In the genomic region with DNA sequence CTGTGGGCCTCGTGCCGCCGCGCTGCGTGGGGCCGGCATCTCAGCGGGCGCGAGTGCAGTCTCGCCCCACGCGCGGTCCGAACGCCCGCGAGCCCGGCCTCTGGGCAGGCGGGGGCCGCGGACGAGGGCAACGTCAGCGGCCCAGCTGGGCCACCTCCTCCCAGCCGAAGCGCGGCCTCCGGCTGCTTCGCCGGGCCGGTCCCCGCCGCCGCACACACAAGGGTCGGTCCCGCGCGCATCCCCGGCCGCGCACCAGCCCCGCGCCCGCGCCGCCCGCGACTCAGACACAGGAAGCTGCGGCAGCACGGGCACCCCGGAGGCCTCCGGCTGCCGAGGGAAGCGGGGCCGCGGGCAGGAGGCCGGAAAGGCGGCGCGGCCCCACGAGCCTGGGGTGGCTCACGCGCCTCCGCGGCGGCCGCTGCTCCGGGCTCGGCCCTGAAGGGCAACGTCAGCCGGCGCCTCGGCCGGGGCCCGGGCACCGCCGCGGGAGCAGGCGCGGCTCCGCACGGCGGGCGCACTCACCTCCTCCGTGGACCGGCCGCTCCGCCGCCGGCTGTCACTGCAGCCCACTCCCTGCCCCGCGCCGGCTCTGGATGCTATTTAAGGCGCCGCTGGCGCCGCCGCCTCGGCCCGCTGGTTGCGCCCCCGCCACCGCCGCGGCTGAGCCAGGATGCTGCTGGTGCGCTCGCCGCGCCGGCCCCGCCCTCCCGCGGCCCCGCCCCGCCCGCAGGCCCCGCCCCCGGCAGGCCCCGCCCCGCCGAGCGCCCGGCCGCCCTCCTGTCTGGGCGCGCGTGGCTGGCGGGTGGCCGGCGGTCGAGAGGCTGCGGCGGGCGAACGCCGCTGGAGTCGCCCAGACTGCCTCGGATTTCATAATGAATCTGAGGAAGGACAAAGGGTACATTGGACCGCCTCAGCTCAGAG, we compare ENCODE assay signal across 8 cellular contexts. TPM values are rescaled to one million over a fixed set of nuclear protein-coding genes. Genes with fewer than 3 reads are reported as not detected.
DNase-seq lines count a peak whose midpoint lies in the region; ATAC-seq and TF ChIP-seq lines count a peak whose summit lies in the region.

Gene ACSL1 (minus strand): TSS at position 575 of the 921 bp plus-strand sequence. CDS start 22,454 bp downstream, outside the sequence.

- TF ChIP-seq CTCF in glutamatergic neuron (IDR thresholded peaks at IDR 0.05; ENCODE audit: partially characterized antibody, unreplicated experiment) (no peak), osteocyte (IDR thresholded peaks at IDR 0.05) (no peak)

- no peaks in the 10 kb centered on the region for H3K9me3 Mint-ChIP-seq in activated naive CD4-positive, alpha-beta T cell treated with anti-CD3 and anti-CD28 coated beads, Interleukin-2, amount 10 ng/mL, durations not matched to agents 7 days and 5 days
- H3K9me3 Mint-ChIP-seq in glutamatergic neuron (ENCODE audit: unreplicated experiment) (peaks cover 7% of the 10 kb centered on the region), osteocyte (ENCODE audit: unreplicated experiment) (no peaks in the 10 kb centered on the region)

- H3K27me3 Mint-ChIP-seq in activated naive CD4-positive, alpha-beta T cell treated with anti-CD3 and anti-CD28 coated beads, Interleukin-2, amount 10 ng/mL, durations not matched to agents 7 days and 5 days, result peaks cover 34% of the 10 kb centered on the region
- H3K27me3 Mint-ChIP-seq in glutamatergic neuron (ENCODE audit: unreplicated experiment) (peaks cover 12% of the 10 kb centered on the region), osteocyte (ENCODE audit: unreplicated experiment) (peaks cover 9% of the 10 kb centered on the region)

- under 1% methylated on average over 139 of the region's 139 CpGs for WGBS in thymus

- no peaks in the 10 kb centered on the region for H3K9me3 ChIP-seq in HUES6 (ENCODE audit: control insufficient read depth, insufficient read depth, low read depth, low read length)
- no peaks in the 10 kb centered on the region for H3K9me3 ChIP-seq in SK-N-MC (ENCODE audit: low read depth, low read length)
- H3K9me3 ChIP-seq in thymus (ENCODE audit: control insufficient read depth), result no peaks in the 10 kb centered on the region

- H3K27me3 ChIP-seq in HUES6 (ENCODE audit: control insufficient read depth, insufficient read depth, low read length), result peaks cover 68% of the 10 kb centered on the region
- H3K27me3 ChIP-seq in thymus (ENCODE audit: control insufficient read depth, insufficient read depth), result no peaks in the 10 kb centered on the region

- H3K4me1 Mint-ChIP-seq in activated naive CD4-positive, alpha-beta T cell treated with anti-CD3 and anti-CD28 coated beads, Interleukin-2, amount 10 ng/mL, durations not matched to agents 7 days and 5 days, result peaks cover 37% of the 10 kb centered on the region
- H3K4me1 Mint-ChIP-seq in glutamatergic neuron (ENCODE audit: low read depth, unreplicated experiment), result no peaks in the 10 kb centered on the region
- H3K4me1 Mint-ChIP-seq in osteocyte (ENCODE audit: unreplicated experiment), result peaks cover 15% of the 10 kb centered on the region

- H3K9ac ChIP-seq in HUES6 (ENCODE audit: low read length) (no peak within 1 kb of the TSS), SK-N-MC (ENCODE audit: insufficient read length) (peak within 1 kb of the TSS; percentile 68)

- peak within 1 kb of the TSS; percentile 87 for H3K4me3 Mint-ChIP-seq in activated naive CD4-positive, alpha-beta T cell treated with anti-CD3 and anti-CD28 coated beads, Interleukin-2, amount 10 ng/mL, durations not matched to agents 7 days and 5 days
- H3K4me3 Mint-ChIP-seq in glutamatergic neuron (ENCODE audit: unreplicated experiment) (peak within 1 kb of the TSS; percentile 89), osteocyte (ENCODE audit: unreplicated experiment) (peak within 1 kb of the TSS; percentile 78)

- CTCF ChIA-PET in activated naive CD4-positive, alpha-beta T cell treated with anti-CD3 and anti-CD28 coated beads, Interleukin-2, amount 10 ng/mL, durations not matched to agents 7 days and 5 days (lab: Charles Lee), result interaction anchor here (1.5 kb wide), 1 partner anchor 8 kb away, joined by 4 read pairs; no protein-coding TSS in a partner anchor

- peak; percentile 58 for ATAC-seq in GM21423 (IDR thresholded peaks at IDR 0.05; ENCODE audit: unreplicated experiment)

- H3K27ac ChIP-seq in HUES6 (ENCODE audit: low read depth, low read length) (no peak within 1 kb of the TSS), SK-N-MC (no peak within 1 kb of the TSS), thymus (ENCODE audit: low read depth) (peak within 1 kb of the TSS; percentile 65)

- H3K4me1 ChIP-seq in HUES6 (ENCODE audit: control insufficient read depth, insufficient read depth, low read length) (0 out of 2 replicates have a peak, but pooled peaks cover 6% of the 10 kb centered on the region), thymus (ENCODE audit: control insufficient read depth, insufficient read depth, low read length) (peaks cover 6% of the 10 kb centered on the region)

- no peaks in the 10 kb centered on the region for H3K36me3 ChIP-seq in HUES6 (ENCODE audit: control insufficient read depth, insufficient read depth, low read length)
- no peaks in the 10 kb centered on the region for H3K36me3 ChIP-seq in SK-N-MC (ENCODE audit: insufficient read depth, low read length)
- H3K36me3 ChIP-seq in thymus (ENCODE audit: control insufficient read depth, insufficient read depth), result peaks cover 3% of the 10 kb centered on the region

- H3K27ac Mint-ChIP-seq in activated naive CD4-positive, alpha-beta T cell treated with anti-CD3 and anti-CD28 coated beads, Interleukin-2, amount 10 ng/mL, durations not matched to agents 7 days and 5 days, result peak within 1 kb of the TSS; percentile 77
- no peak within 1 kb of the TSS for H3K27ac Mint-ChIP-seq in glutamatergic neuron (ENCODE audit: unreplicated experiment)
- H3K27ac Mint-ChIP-seq in osteocyte (ENCODE audit: unreplicated experiment), result no peak within 1 kb of the TSS

- H3K36me3 Mint-ChIP-seq in activated naive CD4-positive, alpha-beta T cell treated with anti-CD3 and anti-CD28 coated beads, Interleukin-2, amount 10 ng/mL, durations not matched to agents 7 days and 5 days, result no peaks in the 10 kb centered on the region
- H3K36me3 Mint-ChIP-seq in glutamatergic neuron (ENCODE audit: unreplicated experiment), result no peaks in the 10 kb centered on the region
- H3K36me3 Mint-ChIP-seq in osteocyte (ENCODE audit: unreplicated experiment), result no peaks in the 10 kb centered on the region

- peak; percentile 5 for DNase-seq in DMS53 treated with DMSO at 0.1 percent for 48 hours (lab: John Stamatoyannopoulos, UW; ENCODE audit: unreplicated experiment)
- no peak for DNase-seq in SK-N-MC (ENCODE audit: low read depth, low spot score)
- DNase-seq in activated naive CD4-positive, alpha-beta T cell treated with anti-CD3 and anti-CD28 coated beads, Interleukin-2, amount 10 ng/mL, durations not matched to agents 7 days and 5 days, result peak; percentile 84
- peak; percentile 86 for DNase-seq in glutamatergic neuron
- peak; percentile 91 for DNase-seq in osteocyte (ENCODE audit: extremely low spot score, unreplicated experiment)

- H3K4me3 ChIP-seq in HUES6 (ENCODE audit: low read depth, low read length) (peak within 1 kb of the TSS; percentile 83), SK-N-MC (peak within 1 kb of the TSS; percentile 80), thymus (ENCODE audit: low read length) (peak within 1 kb of the TSS; percentile 81)

RNA-seq across cellular contexts. Expression of gene ACSL1, which starts in this region (rescaled TPM):
- 31.7 TPM for total RNA-seq in glutamatergic neuron (ENCODE audit: unreplicated experiment)
- total RNA-seq in osteocyte, result 28.6 and 29.3 TPM in 2 replicates
- polyA plus RNA-seq in thymus, result 109 TPM
